20 cellular contexts compared by ENCODE assay signal in genomic region chr1:100972185-100972584, GRCh38.
"Had no signal": no experiment of that assay in that cellular context is flagged by ENCODE, and none has a peak within 500 bp of the region (broad histone marks: within the 10 kb centered on the region; RNA-seq: fewer than 3 reads in every experiment).

No MANE protein-coding gene starts in this region.

- H3K9me3 Mint-ChIP-seq: activated T-cell treated with anti-CD3 and anti-CD28 coated beads, Interleukin-2, amount 50 U/mL, for 24 hours; brain; nephron progenitor cell had no signal

- H3K27me3 ChIP-seq: foreskin keratinocyte, sigmoid colon, upper lobe of right lung had no signal

- H3K4me3 ChIP-seq: lung, sigmoid colon, upper lobe of right lung had no signal

- H3K4me1 Mint-ChIP-seq: activated CD8-positive, alpha-beta memory T cell treated with anti-CD3 and anti-CD28 coated beads, Interleukin-2, amount 10 ng/mL, durations not matched to agents 7 days and 5 days; nephron progenitor cell had no signal

- H3K4me1 ChIP-seq: foreskin keratinocyte, sigmoid colon had no signal

- ATAC-seq: activated CD8-positive, alpha-beta memory T cell treated with anti-CD3 and anti-CD28 coated beads, Interleukin-2, amount 10 ng/mL, durations not matched to agents 7 days and 5 days; foreskin keratinocyte; left colon; stimulated activated naive CD8-positive, alpha-beta T cell treated with anti-CD3 and anti-CD28 coated beads, Interleukin-15, Interleukin-2, amounts not matched to agents 100 U/mL and 50 U/mL, for 24 hours; upper lobe of right lung had no signal

- H3K27ac ChIP-seq: foreskin keratinocyte, sigmoid colon, upper lobe of right lung had no signal

- DNase-seq: activated CD4-positive, alpha-beta T cell treated with anti-CD3 and anti-CD28 coated beads, Interleukin-2, amount 50 U/mL, for 4 hours; activated CD4-positive, CD25-positive, alpha-beta regulatory T cell treated with anti-CD3 and anti-CD28 coated beads, Interleukin-2, amount 50 U/mL, for 72 hours; activated CD8-positive, alpha-beta memory T cell treated with anti-CD3 and anti-CD28 coated beads, Interleukin-2, amount 10 ng/mL, durations not matched to agents 7 days and 5 days; activated effector memory CD4-positive, alpha-beta T cell treated with anti-CD3 and anti-CD28 coated beads, Interleukin-2, amount 50 U/mL, for 16 hours; activated T-cell treated with anti-CD3 and anti-CD28 coated beads, Interleukin-2, amount 50 U/mL, for 24 hours; amygdala; foreskin keratinocyte; head of caudate nucleus; left colon; nephron progenitor cell; sigmoid colon; stimulated activated CD4-positive, alpha-beta T cell treated with anti-CD3 and anti-CD28 coated beads, Interleukin-12 subunit alpha, Interleukin-12 subunit beta, amount 100 ng/mL, for 4 hours; stimulated activated CD4-positive, alpha-beta T cell treated with anti-CD3 and anti-CD28 coated beads, Interleukin-2, amount 100 ng/mL, for 48 hours; stimulated activated naive CD8-positive, alpha-beta T cell treated with anti-CD3 and anti-CD28 coated beads, Interleukin-15, Interleukin-2, amounts not matched to agents 100 U/mL and 50 U/mL, for 24 hours; T-helper 2 cell; upper lobe of right lung had no signal

- H3K27ac Mint-ChIP-seq: activated CD8-positive, alpha-beta memory T cell treated with anti-CD3 and anti-CD28 coated beads, Interleukin-2, amount 10 ng/mL, durations not matched to agents 7 days and 5 days; activated naive CD8-positive, alpha-beta T cell; activated T-cell treated with anti-CD3 and anti-CD28 coated beads, Interleukin-2, amount 50 U/mL, for 24 hours; brain; nephron progenitor cell had no signal

- H3K27me3 Mint-ChIP-seq: activated CD8-positive, alpha-beta memory T cell treated with anti-CD3 and anti-CD28 coated beads, Interleukin-2, amount 10 ng/mL, durations not matched to agents 7 days and 5 days; activated naive CD8-positive, alpha-beta T cell; activated T-cell treated with anti-CD3 and anti-CD28 coated beads, Interleukin-2, amount 50 U/mL, for 24 hours; brain had no signal

- H3K4me3 Mint-ChIP-seq: activated CD8-positive, alpha-beta memory T cell treated with anti-CD3 and anti-CD28 coated beads, Interleukin-2, amount 10 ng/mL, durations not matched to agents 7 days and 5 days; activated naive CD8-positive, alpha-beta T cell; activated T-cell treated with anti-CD3 and anti-CD28 coated beads, Interleukin-2, amount 50 U/mL, for 24 hours; brain; nephron progenitor cell had no signal

- FAIRE-seq: endothelial cell of umbilical vein had no signal
